ENCODE assay signal across 17 cellular contexts in the genomic region with DNA sequence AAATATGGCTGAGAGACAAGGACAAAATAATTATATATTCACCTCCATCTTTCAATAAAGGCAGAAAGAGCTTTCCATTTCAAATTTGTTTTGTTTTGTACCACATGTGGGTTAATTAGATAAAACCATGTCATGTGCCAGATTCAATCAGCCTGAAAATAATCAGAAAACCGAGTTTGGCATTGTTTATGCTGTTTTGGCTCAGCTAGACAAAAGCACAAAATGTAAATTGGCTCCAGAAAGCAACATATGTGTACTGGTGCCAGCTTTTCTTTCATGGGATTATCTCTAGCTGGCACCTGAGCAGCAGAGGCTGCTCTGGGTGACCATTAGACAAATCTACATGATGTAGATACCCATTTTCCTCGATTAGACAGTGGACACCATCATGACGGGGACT. TPM values are rescaled to one million over a fixed set of nuclear protein-coding genes. Genes with fewer than 3 reads are reported as not detected.
DNase-seq lines count a peak whose midpoint lies in the region; ATAC-seq and TF ChIP-seq lines count a peak whose summit lies in the region.
"Had no signal": no experiment of that assay in that cellular context is flagged by ENCODE, and none has a peak within 500 bp of the region (broad histone marks: within the 10 kb centered on the region; RNA-seq: fewer than 3 reads in every experiment).

No MANE protein-coding gene starts in this region.

- no peak overlapping the region for H2BK5ac ChIP-seq in mesendoderm (ENCODE audit: low read length)

- H3K56ac ChIP-seq in mesendoderm (ENCODE audit: low read length): no peak overlapping the region

- H3K9me2 ChIP-seq in SK-N-SH: no peaks in the 10 kb centered on the region

- H3K4me1 ChIP-seq in SK-N-SH (ENCODE audit: control insufficient read depth in 1 of 2, insufficient read depth in 2 of 2, low read depth in 1 of 2, low read length in 1 of 2) (peaks cover 0 to 14% of the 10 kb centered on the region in 2 experiments; a peak in 2 of 4 replicates), mesendoderm (ENCODE audit: control insufficient read depth, low read depth, low read length) (no peaks in the 10 kb centered on the region)

- no peak overlapping the region for H3K18ac ChIP-seq in mesendoderm (ENCODE audit: low read length)

- H3K79me2 ChIP-seq in SK-N-SH (ENCODE audit: insufficient read depth) (no peaks in the 10 kb centered on the region), mesendoderm (ENCODE audit: control insufficient read depth, insufficient read depth, low read length) (no peaks in the 10 kb centered on the region)

- H3K9ac ChIP-seq in SK-N-SH (no peak overlapping the region), mesendoderm (ENCODE audit: low read length) (no peak overlapping the region)

- no peak overlapping the region for H4K5ac ChIP-seq in mesendoderm (ENCODE audit: low read length)

- TF ChIP-seq EP300 in SK-N-SH (IDR thresholded peaks at IDR 0.05; ENCODE audit: borderline replicate concordance in 1 of 2, low read depth in 1 of 2, low read length in 1 of 2): peak in 1 of 2 experiments; percentile 94; a peak in 2 of 4 replicates

- no peak overlapping the region for H2BK120ac ChIP-seq in mesendoderm (ENCODE audit: low read depth, low read length)

- H3K4me2 ChIP-seq in SK-N-SH: no peak overlapping the region
- H3K4me2 ChIP-seq in mesendoderm (ENCODE audit: low read length): no peak overlapping the region

- H4K8ac ChIP-seq in mesendoderm (ENCODE audit: low read depth, low read length): no peak overlapping the region

- H3K4ac ChIP-seq in mesendoderm (ENCODE audit: low read depth, low read length): no peak overlapping the region

- H3K9me3 ChIP-seq in SK-N-SH: no peaks in the 10 kb centered on the region

- no peak overlapping the region for H3K4me3 Mint-ChIP-seq in glutamatergic neuron (ENCODE audit: unreplicated experiment)
- H3K4me3 Mint-ChIP-seq: CD4-positive, CD25-positive, alpha-beta regulatory T cell had no signal

- no peaks in the 10 kb centered on the region for H4K20me1 ChIP-seq in SK-N-SH (ENCODE audit: insufficient read depth)

- DNase-seq in COR-L47 (lab: John Stamatoyannopoulos, UW): peak; percentile 71
- peak; percentile 33 for DNase-seq in NCI-H1694 treated with DMSO at 0.1 percent for 48 hours (lab: John Stamatoyannopoulos, UW)
- DNase-seq in SK-N-SH: peak; percentile 47
- DNase-seq in mesendoderm: no peak
- no peak for DNase-seq in glutamatergic neuron
- no peak for DNase-seq in anterior cingulate cortex (lab: John Stamatoyannopoulos, UW)
- DNase-seq: CD4-positive, CD25-positive, alpha-beta regulatory T cell; Karpas-422; NCI-H1417 treated with DMSO at 0.1 percent for 48 hours; NCI-H1930; NCI-H510A treated with DMSO at 0.1 percent for 48 hours; NCI-H774; PC-3; Right ventricle myocardium superior had no signal

- H3K4me3 ChIP-seq in SK-N-SH (ENCODE audit: low read depth in 2 of 2, low read length in 1 of 2) (no peak overlapping the region), mesendoderm (ENCODE audit: low read length) (no peak overlapping the region)

- no peak overlapping the region for H3K23ac ChIP-seq in mesendoderm (ENCODE audit: low read length)

- 27% methylated on average over 3 of the region's 3 CpGs for WGBS in SK-N-SH (ENCODE audit: low lambda C conversion rate)
- no CpG with 5 or more reads among the region's 3 CpGs for WGBS in mesendoderm (ENCODE audit: extremely low coverage, insufficient coverage, low lambda C conversion rate)

- peak; percentile 10; the same call in 1 of the 2 replicates for TF ChIP-seq RAD21 in SK-N-SH (IDR thresholded peaks at IDR 0.05; ENCODE audit: low read length)

- POLR2A ChIA-PET in SK-N-SH (lab: Yijun Ruan, JAX): interaction anchor here (0.8 kb wide), 1 partner anchor 865 kb away, joined by 3 read pairs; no protein-coding TSS in a partner anchor

- TF ChIP-seq CTCF in SK-N-SH (IDR thresholded peaks at IDR 0.05): no peak
- TF ChIP-seq CTCF in glutamatergic neuron (IDR thresholded peaks at IDR 0.05; ENCODE audit: partially characterized antibody, unreplicated experiment): no peak

- CTCF ChIA-PET in SK-N-SH (lab: Yijun Ruan, JAX): interaction anchor here (0.8 to 1.9 kb wide), 6 partner anchors 9 to 45 kb away, joined by 3 to 12 read pairs (median 4); a partner anchor contains a TSS

- H3K36me3 ChIP-seq in SK-N-SH (replicated peaks in 1 of 2; ENCODE audit: control insufficient read depth in 1 of 2, insufficient read depth in 2 of 2, low read length in 1 of 2) (no peaks in the 10 kb centered on the region), mesendoderm (ENCODE audit: control insufficient read depth, insufficient read depth, low read length) (no peaks in the 10 kb centered on the region)

- H3K27ac ChIP-seq in SK-N-SH (ENCODE audit: low read depth in 2 of 2, low read length in 1 of 2) (peak overlapping the region in 1 of 2 experiments; percentile 85; a peak in 2 of 4 replicates), mesendoderm (ENCODE audit: low read depth, low read length) (no peak overlapping the region)

- H3K27me3 Mint-ChIP-seq in glutamatergic neuron (ENCODE audit: unreplicated experiment): peaks cover 3% of the 10 kb centered on the region
- H3K27me3 Mint-ChIP-seq: CD4-positive, CD25-positive, alpha-beta regulatory T cell had no signal

- H2AFZ ChIP-seq in SK-N-SH (ENCODE audit: low read depth): no peak overlapping the region

- no peaks in the 10 kb centered on the region for H3K36me3 Mint-ChIP-seq in glutamatergic neuron (ENCODE audit: unreplicated experiment)
- H3K36me3 Mint-ChIP-seq: CD4-positive, CD25-positive, alpha-beta regulatory T cell had no signal

- H3K27ac Mint-ChIP-seq in glutamatergic neuron (ENCODE audit: unreplicated experiment): no peak overlapping the region
- H3K27ac Mint-ChIP-seq: CD4-positive, CD25-positive, alpha-beta regulatory T cell had no signal

- no peaks in the 10 kb centered on the region for H3F3A ChIP-seq in SK-N-SH (replicated peaks; ENCODE audit: insufficient read depth)

- H3K4me1 Mint-ChIP-seq in glutamatergic neuron (ENCODE audit: low read depth, unreplicated experiment): no peaks in the 10 kb centered on the region

- H2AK5ac ChIP-seq in mesendoderm (ENCODE audit: low read length): peak overlapping the region; percentile 43

- no peak for ATAC-seq in GM21367 (IDR thresholded peaks at IDR 0.05; ENCODE audit: unreplicated experiment)
- ATAC-seq: PC-3 had no signal

- no peaks in the 10 kb centered on the region for H3K9me3 Mint-ChIP-seq in glutamatergic neuron (ENCODE audit: unreplicated experiment)
- H3K9me3 Mint-ChIP-seq: CD4-positive, CD25-positive, alpha-beta regulatory T cell had no signal

- H3K79me1 ChIP-seq in mesendoderm (ENCODE audit: low read length): no peaks in the 10 kb centered on the region

- H3K27me3 ChIP-seq in SK-N-SH (ENCODE audit: insufficient read depth) (no peaks in the 10 kb centered on the region), mesendoderm (ENCODE audit: insufficient read depth, low read length, poor library complexity) (no peaks in the 10 kb centered on the region)

- H2BK15ac ChIP-seq in mesendoderm (replicated peaks; ENCODE audit: low read depth): no peak overlapping the region

TF ChIP-seq in SK-N-SH, 30 proteins besides CTCF, POLR2A, EP300 and RAD21 (continues in another document):
- TF ChIP-seq FOXM1 (IDR thresholded peaks at IDR 0.05; ENCODE audit: low read depth) (no peak), RCOR1 (IDR thresholded peaks at IDR 0.05; ENCODE audit: low read length) (peak; percentile 73; the same call in 1 of the 2 replicates), SIN3A (IDR thresholded peaks at IDR 0.05; ENCODE audit: borderline replicate concordance, low read depth, low read length) (no peak), ELF1 (IDR thresholded peaks at IDR 0.05) (no peak), POLR2AphosphoS5 (IDR thresholded peaks at IDR 0.05; ENCODE audit: low read depth, low read length) (peak; percentile 50; the same call in 1 of the 2 replicates), FOXJ3 (CRISPR knock-in tag; IDR thresholded peaks at IDR 0.05) (peak; percentile 84), MXI1 (IDR thresholded peaks at IDR 0.05; ENCODE audit: low read depth, low read length) (no peak), YY1 (IDR thresholded peaks at IDR 0.05; ENCODE audit: low read depth) (no peak), GABPA (IDR thresholded peaks at IDR 0.05; ENCODE audit: low read depth) (no peak), TCF12 (IDR thresholded peaks at IDR 0.05) (peak; percentile 73)
- TF ChIP-seq, protein P1, sequence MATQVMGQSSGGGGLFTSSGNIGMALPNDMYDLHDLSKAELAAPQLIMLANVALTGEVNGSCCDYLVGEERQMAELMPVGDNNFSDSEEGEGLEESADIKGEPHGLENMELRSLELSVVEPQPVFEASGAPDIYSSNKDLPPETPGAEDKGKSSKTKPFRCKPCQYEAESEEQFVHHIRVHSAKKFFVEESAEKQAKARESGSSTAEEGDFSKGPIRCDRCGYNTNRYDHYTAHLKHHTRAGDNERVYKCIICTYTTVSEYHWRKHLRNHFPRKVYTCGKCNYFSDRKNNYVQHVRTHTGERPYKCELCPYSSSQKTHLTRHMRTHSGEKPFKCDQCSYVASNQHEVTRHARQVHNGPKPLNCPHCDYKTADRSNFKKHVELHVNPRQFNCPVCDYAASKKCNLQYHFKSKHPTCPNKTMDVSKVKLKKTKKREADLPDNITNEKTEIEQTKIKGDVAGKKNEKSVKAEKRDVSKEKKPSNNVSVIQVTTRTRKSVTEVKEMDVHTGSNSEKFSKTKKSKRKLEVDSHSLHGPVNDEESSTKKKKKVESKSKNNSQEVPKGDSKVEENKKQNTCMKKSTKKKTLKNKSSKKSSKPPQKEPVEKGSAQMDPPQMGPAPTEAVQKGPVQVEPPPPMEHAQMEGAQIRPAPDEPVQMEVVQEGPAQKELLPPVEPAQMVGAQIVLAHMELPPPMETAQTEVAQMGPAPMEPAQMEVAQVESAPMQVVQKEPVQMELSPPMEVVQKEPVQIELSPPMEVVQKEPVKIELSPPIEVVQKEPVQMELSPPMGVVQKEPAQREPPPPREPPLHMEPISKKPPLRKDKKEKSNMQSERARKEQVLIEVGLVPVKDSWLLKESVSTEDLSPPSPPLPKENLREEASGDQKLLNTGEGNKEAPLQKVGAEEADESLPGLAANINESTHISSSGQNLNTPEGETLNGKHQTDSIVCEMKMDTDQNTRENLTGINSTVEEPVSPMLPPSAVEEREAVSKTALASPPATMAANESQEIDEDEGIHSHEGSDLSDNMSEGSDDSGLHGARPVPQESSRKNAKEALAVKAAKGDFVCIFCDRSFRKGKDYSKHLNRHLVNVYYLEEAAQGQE (IDR thresholded peaks at IDR 0.05; ENCODE audit: low read depth, low read length): no peak

RNA-seq across cellular contexts. Expression of a gene that starts 9.2 kb away (rescaled TPM):
- polyA plus RNA-seq in SK-N-SH (2012; rRNA removed): 13.6 and 18.4 TPM in 2 replicates
- polyA plus RNA-seq in SK-N-SH (2012; cell fraction: cytosol; rRNA removed): 17.4 and 17.6 TPM in 2 replicates
- polyA plus RNA-seq in SK-N-SH (2012; cell fraction: nucleus; rRNA removed): 6.2 and 6.7 TPM in 2 replicates
- 3.6 TPM for polyA plus RNA-seq in mesendoderm (2013, experiment 1 of 2)
- 3.7 TPM for polyA plus RNA-seq in mesendoderm (2013, experiment 2 of 2)
- 17.1 TPM for total RNA-seq in glutamatergic neuron (ENCODE audit: unreplicated experiment)

RNA-seq across cellular contexts. Expression of a gene that starts 22.1 kb away (rescaled TPM):
- polyA plus RNA-seq in SK-N-SH (2012; rRNA removed): 0.02 TPM in 1 of 2 replicates, not detected in the other
- 0.01 and 0.04 TPM in 2 replicates for polyA plus RNA-seq in SK-N-SH (2012; cell fraction: cytosol; rRNA removed)
- 0.02 TPM in 1 of 2 replicates, not detected in the other for polyA plus RNA-seq in SK-N-SH (2012; cell fraction: nucleus; rRNA removed)
- 1.8 TPM for polyA plus RNA-seq in mesendoderm (2013, experiment 1 of 2)
- 2.0 TPM for polyA plus RNA-seq in mesendoderm (2013, experiment 2 of 2)
- not detected for total RNA-seq in glutamatergic neuron (ENCODE audit: unreplicated experiment)
- total RNA-seq: A673, SK-MEL-5 had no signal

Comparison
In these comparisons a context has a peak if more than half of its experiments do, and no peak if none do; other contexts are left out.
1. DNase-seq: peak in COR-L47 (single experiment), NCI-H1694 treated with DMSO at 0.1 percent for 48 hours (single experiment) and SK-N-SH (single experiment); none in mesendoderm (single experiment), glutamatergic neuron (single experiment) and anterior cingulate cortex (0 of 58).